ENCODE assay signal across 16 cellular contexts in genomic region chr16:73021866-73022495, GRCh38. TPM values are rescaled to one million over a fixed set of nuclear protein-coding genes. Genes with fewer than 3 reads are reported as not detected.
DNase-seq lines count a peak whose midpoint lies in the region; ATAC-seq and TF ChIP-seq lines count a peak whose summit lies in the region.
"Had no signal": no experiment of that assay in that cellular context is flagged by ENCODE, and none has a peak within 500 bp of the region (broad histone marks: within the 10 kb centered on the region; RNA-seq: fewer than 3 reads in every experiment).

No MANE protein-coding gene starts in this region.

- H3K27me3 ChIP-seq in adrenal gland, result no peaks in the 10 kb centered on the region
- H3K27me3 ChIP-seq in thoracic aorta (replicated peaks; ENCODE audit: insufficient read depth), result no peaks in the 10 kb centered on the region
- H3K27me3 ChIP-seq: BLaER1 treated with 17β-estradiol and CSF1 and Interleukin-3, amounts not matched to agents 10 nM and 100 nM had no signal

- peak overlapping the region; percentile 95 for H3K27ac Mint-ChIP-seq in osteocyte (ENCODE audit: unreplicated experiment)

- H3K9me3 Mint-ChIP-seq in osteocyte (ENCODE audit: unreplicated experiment), result no peaks in the 10 kb centered on the region

- H3K4me1 ChIP-seq in adrenal gland (replicated peaks in 1 of 2) (peaks cover 36 to 61% of the 10 kb centered on the region in 2 donors), thoracic aorta (ENCODE audit: control insufficient read depth in 1 of 2, low read depth in 2 of 2) (peaks cover 50 to 90% of the 10 kb centered on the region in 2 donors)

- H3K4me1 Mint-ChIP-seq in osteocyte (ENCODE audit: unreplicated experiment), result peaks cover 87% of the 10 kb centered on the region

- H3K9me3 ChIP-seq in adrenal gland (replicated peaks in 1 of 3) (no peaks in the 10 kb centered on the region), thoracic aorta (no peaks in the 10 kb centered on the region)
- H3K9me3 ChIP-seq: BLaER1 treated with 17β-estradiol and CSF1 and Interleukin-3, amounts not matched to agents 10 nM and 100 nM had no signal

- H3K4me3 Mint-ChIP-seq in osteocyte (ENCODE audit: unreplicated experiment), result no peak overlapping the region

- H3K4me3 ChIP-seq in adrenal gland (no peak overlapping the region), thoracic aorta (no peak overlapping the region)
- H3K4me3 ChIP-seq: BLaER1 treated with 17β-estradiol and CSF1 and Interleukin-3, amounts not matched to agents 10 nM and 100 nM; GM23248 had no signal

- no peak for ATAC-seq in thoracic aorta (ENCODE audit: insufficient number of reproducible peaks, low FRiP score, low read depth)

- H3K27ac ChIP-seq in adrenal gland (peak overlapping the region in 4 of 5 donors; percentile 27 to 73 (median 45)), thoracic aorta (peak overlapping the region; percentile 3 to 62)
- H3K27ac ChIP-seq: BLaER1 treated with 17β-estradiol and CSF1 and Interleukin-3, amounts not matched to agents 10 nM and 100 nM; GM23248 had no signal

- DNase-seq in DMS53 (lab: John Stamatoyannopoulos, UW) (peak; percentile 43), DMS53 treated with DMSO at 0.1 percent for 48 hours (lab: John Stamatoyannopoulos, UW; ENCODE audit: unreplicated experiment) (no peak), adrenal gland (peak in 6 of 7 donors; percentile 55 to 71 (median 60)), osteocyte (ENCODE audit: extremely low spot score, unreplicated experiment) (no peak), thoracic aorta (ENCODE audit: low spot score) (no peak), GF-D8 (lab: John Stamatoyannopoulos, UW) (no peak), OCI-M1 (lab: John Stamatoyannopoulos, UW) (no peak)
- no peak for DNase-seq in activated CD4-positive, alpha-beta T cell treated with anti-CD3 and anti-CD28 coated beads for 48 hours
- DNase-seq: 8988T, DMS79, GM23248, NCI-H1048, NCI-H2107, NCI-H226, NCI-H526 treated with DMSO at 0.1 percent for 48 hours had no signal

- WGBS in adrenal gland, 4 donors, result 53 to 67% (median 56%) methylated on average over 10 to 12 of the region's 12 CpGs

- TF ChIP-seq CTCF in adrenal gland (IDR thresholded peaks at IDR 0.05) (no peak), osteocyte (IDR thresholded peaks at IDR 0.05) (no peak), thoracic aorta (IDR thresholded peaks at IDR 0.05) (no peak)

- H3K36me3 ChIP-seq in adrenal gland (replicated peaks in 1 of 2) (no peaks in the 10 kb centered on the region), thoracic aorta (no peaks in the 10 kb centered on the region)

- peaks cover 2% of the 10 kb centered on the region for H3K36me3 Mint-ChIP-seq in osteocyte (ENCODE audit: unreplicated experiment)

- H3K27me3 Mint-ChIP-seq in osteocyte (ENCODE audit: unreplicated experiment), result no peaks in the 10 kb centered on the region

- intact Hi-C loops in adrenal gland (cut with DNase I), result no loop called here

- no peak for TF ChIP-seq POLR2A in adrenal gland (IDR thresholded peaks at IDR 0.05)

RNA-seq across cellular contexts. Expression of gene ZFHX3, which starts 25.9 kb away (rescaled TPM):
- total RNA-seq in adrenal gland (10 to 100 TPM; 16.8 to 31.6 (median 21.7) TPM), osteocyte (89.1 and 97.0 TPM in 2 replicates), thoracic aorta (10 to 100 TPM; 57.7 to 70.1 TPM)
- polyA plus RNA-seq in adrenal gland, result 10 to 100 TPM in 1 of 3 donors, 1 to 10 TPM in 2; 2.4 to 11.2 (median 9.4) TPM

Comparison
In these comparisons a context has a peak if more than half of its experiments do, and no peak if none do; other contexts are left out.
1. DNase-seq: peak in DMS53 (single experiment) and adrenal gland (6 of 7); none in DMS53 treated with DMSO at 0.1 percent for 48 hours (single experiment), osteocyte (single experiment), thoracic aorta (single experiment), activated CD4-positive, alpha-beta T cell treated with anti-CD3 and anti-CD28 coated beads for 48 hours (single experiment), GF-D8 (single experiment) and OCI-M1 (single experiment).